27 cellular contexts compared by ENCODE assay signal in genomic region chr18:59114160-59114559, GRCh38.
"Had no signal": no experiment of that assay in that cellular context is flagged by ENCODE, and none has a peak within 500 bp of the region (broad histone marks: within the 10 kb centered on the region; RNA-seq: fewer than 3 reads in every experiment).

No MANE protein-coding gene starts in this region.

- FAIRE-seq: endothelial cell of umbilical vein had no signal

- H3K36me3 Mint-ChIP-seq: activated naive CD4-positive, alpha-beta T cell treated with anti-CD3 and anti-CD28 coated beads, Interleukin-2, amount 50 U/mL, for 72 hours; mesothelial cell of epicardium; naive thymus-derived CD8-positive, alpha-beta T cell; stimulated activated naive B cell treated with anti-CD40 and anti-IgM and Interleukin-4, amounts not matched to agents 10 μg/mL and 1 μg/mL and 100 μg/mL, for 72 hours had no signal

- H3K27ac ChIP-seq: ascending aorta, breast epithelium, colonic mucosa, dorsolateral prefrontal cortex, transverse colon, vagina had no signal

- H3K4me3 ChIP-seq: ascending aorta, breast epithelium, colonic mucosa, dorsolateral prefrontal cortex, transverse colon, vagina had no signal

- H3K27ac Mint-ChIP-seq: activated naive CD4-positive, alpha-beta T cell treated with anti-CD3 and anti-CD28 coated beads, Interleukin-2, amount 50 U/mL, for 72 hours; activated T-cell treated with anti-CD3 and anti-CD28 coated beads, Interleukin-2, amount 50 U/mL, for 24 hours; activated T-helper 17 cell treated with anti-CD3 and anti-CD28 coated beads, Interleukin-2, amount 50 U/mL, for 72 hours; effector memory CD8-positive, alpha-beta T cell; mesothelial cell of epicardium; naive thymus-derived CD8-positive, alpha-beta T cell; progenitor cell of endocrine pancreas; stimulated activated naive B cell treated with anti-CD40 and anti-IgM and Interleukin-4, amounts not matched to agents 10 μg/mL and 1 μg/mL and 100 μg/mL, for 72 hours had no signal

- H3K36me3 ChIP-seq: ascending aorta, breast epithelium, colonic mucosa, transverse colon, vagina had no signal

- H3K4me1 ChIP-seq: ascending aorta, breast epithelium, colonic mucosa, transverse colon, vagina had no signal

- H3K27me3 ChIP-seq: ascending aorta, colonic mucosa, vagina had no signal

- H3K9me3 ChIP-seq: ascending aorta, breast epithelium, colonic mucosa, transverse colon, vagina had no signal

- DNase-seq: activated CD4-positive, alpha-beta T cell treated with anti-CD3 and anti-CD28 coated beads for 1 hour; activated CD8-positive, alpha-beta memory T cell treated with anti-CD3 and anti-CD28 coated beads for 24 hours; activated CD8-positive, alpha-beta memory T cell treated with anti-CD3 and anti-CD28 coated beads, Interleukin-2, amount 50 U/mL, for 4 hours; activated T-cell treated with anti-CD3 and anti-CD28 coated beads, Interleukin-2, amount 50 U/mL, for 24 hours; colonic mucosa; dorsolateral prefrontal cortex; effector memory CD8-positive, alpha-beta T cell; foreskin melanocyte; hippocampal formation; left ventricle myocardium superior; mammary epithelial cell; naive thymus-derived CD8-positive, alpha-beta T cell; retina; stimulated activated CD4-positive, alpha-beta T cell treated with anti-CD3 and anti-CD28 coated beads, Interleukin-2, amount 100 ng/mL, for 48 hours; stimulated activated CD8-positive, alpha-beta memory T cell treated with anti-CD3 and anti-CD28 coated beads, Interleukin-4, amount 100 ng/mL, for 48 hours; stimulated activated naive B cell treated with anti-CD40 and anti-IgM and Interleukin-4, amounts not matched to agents 10 μg/mL and 1 μg/mL and 100 μg/mL, for 72 hours; transverse colon had no signal

- H3K4me3 Mint-ChIP-seq: activated T-cell treated with anti-CD3 and anti-CD28 coated beads, Interleukin-2, amount 50 U/mL, for 24 hours; activated T-helper 17 cell treated with anti-CD3 and anti-CD28 coated beads, Interleukin-2, amount 50 U/mL, for 72 hours; central memory CD8-positive, alpha-beta T cell; effector memory CD8-positive, alpha-beta T cell; mesothelial cell of epicardium; naive thymus-derived CD8-positive, alpha-beta T cell; stimulated activated naive B cell treated with anti-CD40 and anti-IgM and Interleukin-4, amounts not matched to agents 10 μg/mL and 1 μg/mL and 100 μg/mL, for 72 hours had no signal

- H3K9me3 Mint-ChIP-seq: activated naive CD4-positive, alpha-beta T cell treated with anti-CD3 and anti-CD28 coated beads, Interleukin-2, amount 50 U/mL, for 72 hours; activated T-cell treated with anti-CD3 and anti-CD28 coated beads, Interleukin-2, amount 50 U/mL, for 24 hours; activated T-helper 17 cell treated with anti-CD3 and anti-CD28 coated beads, Interleukin-2, amount 50 U/mL, for 72 hours; central memory CD8-positive, alpha-beta T cell; effector memory CD8-positive, alpha-beta T cell; mesothelial cell of epicardium; stimulated activated naive B cell treated with anti-CD40 and anti-IgM and Interleukin-4, amounts not matched to agents 10 μg/mL and 1 μg/mL and 100 μg/mL, for 72 hours had no signal

- ATAC-seq: activated naive CD4-positive, alpha-beta T cell treated with anti-CD3 and anti-CD28 coated beads, Interleukin-2, amount 50 U/mL, for 72 hours; activated T-helper 17 cell treated with anti-CD3 and anti-CD28 coated beads, Interleukin-2, amount 50 U/mL, for 72 hours; effector memory CD8-positive, alpha-beta T cell; esophagus mucosa; left ventricle myocardium superior; naive thymus-derived CD8-positive, alpha-beta T cell; stimulated activated naive B cell treated with anti-CD40 and anti-IgM and Interleukin-4, amounts not matched to agents 10 μg/mL and 1 μg/mL and 100 μg/mL, for 72 hours had no signal

- H3K4me1 Mint-ChIP-seq: activated T-helper 17 cell treated with anti-CD3 and anti-CD28 coated beads, Interleukin-2, amount 50 U/mL, for 72 hours; central memory CD8-positive, alpha-beta T cell; mesothelial cell of epicardium had no signal
